ENCODE assay signal across 19 cellular contexts in the genomic region with DNA sequence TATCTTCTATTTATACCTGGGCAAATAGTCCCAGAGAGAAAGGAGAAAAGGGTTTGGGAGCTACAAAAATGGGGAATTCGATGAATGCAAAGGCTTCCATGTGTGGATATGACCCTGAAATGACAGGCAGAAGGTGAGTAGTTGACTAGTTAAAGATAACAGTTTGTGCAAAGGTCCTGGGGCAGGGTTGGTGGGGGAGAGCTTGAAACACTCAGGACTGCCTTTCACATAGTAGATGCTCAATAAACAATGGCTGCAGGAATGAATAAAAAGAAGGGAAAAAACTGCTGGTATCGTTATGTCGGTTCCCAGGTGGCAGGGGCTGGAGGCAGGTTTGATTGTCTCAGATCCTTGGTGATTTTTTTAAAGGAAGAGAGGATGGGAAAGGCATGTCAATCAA.
DNase-seq lines count a peak whose midpoint lies in the region; ATAC-seq, FAIRE-seq and TF ChIP-seq lines count a peak whose summit lies in the region.
"Had no signal": no experiment of that assay in that cellular context is flagged by ENCODE, and none has a peak within 500 bp of the region (broad histone marks: within the 10 kb centered on the region; RNA-seq: fewer than 3 reads in every experiment).

No MANE protein-coding gene starts in this region.

- DNase-seq in HepG2 (ENCODE audit: low spot score) (no peak), right lobe of liver (no peak), K562 (ENCODE audit: extremely low read depth in 1 of 4, low spot score in 3 of 4) (no peak), medulla oblongata (ENCODE audit: extremely low spot score) (no peak)
- DNase-seq: AML-193; Caco-2; Calu3; CD4-positive, alpha-beta T cell; CD8-positive, alpha-beta T cell; DMS79 treated with DMSO at 0.1 percent for 48 hours; GF-D8 had no signal

- H3K27ac ChIP-seq in HepG2 (ENCODE audit: extremely low read length, insufficient read depth, low read length) (no peak overlapping the region), right lobe of liver (no peak overlapping the region), K562 (ENCODE audit: extremely low read depth, low read depth, low read length) (no peak overlapping the region)
- H3K27ac ChIP-seq: 22Rv1; A549; BLaER1 treated with 17β-estradiol and CSF1 and Interleukin-3, amounts not matched to agents 10 nM and 100 nM; C4-2B had no signal

- H3K79me2 ChIP-seq in HepG2 (ENCODE audit: insufficient read depth, low read length) (no peaks in the 10 kb centered on the region), K562 (ENCODE audit: control insufficient read depth, insufficient read depth, low read length) (no peaks in the 10 kb centered on the region)

- BruUV-seq in HepG2 (replicated peaks; lab: Mats Ljungman, UMichigan) (no TSS peak), K562 (replicated peaks; lab: Mats Ljungman, UMichigan) (no TSS peak)

- ATAC-seq in HepG2 (no peak), right lobe of liver (no peak), K562 (no peak), GM18519 (IDR thresholded peaks at IDR 0.05; ENCODE audit: low FRiP score, unreplicated experiment) (no peak)
- ATAC-seq: A549; CD8-positive, alpha-beta T cell had no signal

- TF ChIP-seq POLR2A in HepG2 (IDR thresholded peaks at IDR 0.05; ENCODE audit: insufficient read depth in 1 of 2, low read depth in 2 of 2, low read length in 2 of 2) (no peak), right lobe of liver (IDR thresholded peaks at IDR 0.05) (no peak), K562 (conservative IDR thresholded peaks at IDR 0.05) (no peak)

- no peak for TF ChIP-seq CTCF in HepG2 (CRISPR knock-in tag; IDR thresholded peaks at IDR 0.05)
- TF ChIP-seq CTCF in right lobe of liver (IDR thresholded peaks at IDR 0.05) = no peak
- TF ChIP-seq CTCF in K562 (IDR thresholded peaks at IDR 0.05 in 2 of 3, conservative IDR thresholded peaks at IDR 0.05 in 1 of 3; ENCODE audit: insufficient read depth in 2 of 3, low read depth in 1 of 3, low read length in 3 of 3) = no peak

- TF ChIP-seq EP300 in HepG2 (IDR thresholded peaks at IDR 0.05; ENCODE audit: low read depth in 2 of 2, low read length in 2 of 2) = no peak
- no peak for TF ChIP-seq EP300 in HepG2 (CRISPR knock-in tag; IDR thresholded peaks at IDR 0.05; ENCODE audit: borderline replicate concordance)
- no peak for TF ChIP-seq EP300 in K562 (IDR thresholded peaks at IDR 0.05; ENCODE audit: low read length)

- H3K9ac ChIP-seq in HepG2 (ENCODE audit: insufficient read depth, low read depth, low read length) = no peak overlapping the region
- H3K9ac ChIP-seq in K562 (ENCODE audit: insufficient read depth in 1 of 2, low read depth in 2 of 2, low read length in 2 of 2) = no peak overlapping the region
- H3K9ac ChIP-seq: BLaER1 treated with 17β-estradiol and CSF1 and Interleukin-3, amounts not matched to agents 10 nM and 100 nM had no signal

- WGBS in HepG2 (ENCODE audit: low lambda C conversion rate) = 3% methylated on average over 3 of the region's 3 CpGs
- WGBS in right lobe of liver (ENCODE audit: insufficient coverage, low coverage, low lambda C conversion rate, missing lambda C conversion rate) = 93% methylated on average over 3 of the region's 3 CpGs
- 0% methylated on average over 3 of the region's 3 CpGs for WGBS in K562 (ENCODE audit: insufficient coverage, low coverage, missing lambda C conversion rate)

- TF ChIP-seq RAD21 in HepG2 (CRISPR knock-in tag; IDR thresholded peaks at IDR 0.05) = no peak
- TF ChIP-seq RAD21 in K562 (CRISPR knock-in tag; conservative IDR thresholded peaks at IDR 0.05 in 1 of 2, IDR thresholded peaks at IDR 0.05 in 1 of 2) = no peak

- no peak for FAIRE-seq in HepG2 (lab: Jason Lieb, UNC)
- FAIRE-seq in K562 (lab: Jason Lieb, UNC) = no peak
- FAIRE-seq: A549, D721Med, G401.6, GM12891 had no signal

- CTCF ChIA-PET in HepG2 (lab: Yijun Ruan, JAX; ENCODE audit: low intra/inter-chr PET ratio, low total read pairs) = no interaction called here
- CTCF ChIA-PET in K562 (lab: Yijun Ruan, JAX; ENCODE audit: low intra/inter-chr PET ratio) = no interaction called here

- POLR2A ChIA-PET in HepG2 (lab: Yijun Ruan, JAX) = no interaction called here
- POLR2A ChIA-PET in K562 (lab: Yijun Ruan, JAX) = no interaction called here

- intact Hi-C loops in HepG2 (cut with micrococcal nuclease; ENCODE audit: unreplicated experiment) (no loop called here), right lobe of liver (cut with DNase I) (no loop called here), K562 (cut with micrococcal nuclease) (no loop called here)

- peaks cover 8% of the 10 kb centered on the region for H3K9me3 ChIP-seq in HepG2 (ENCODE audit: low read length)
- no peaks in the 10 kb centered on the region for H3K9me3 ChIP-seq in right lobe of liver
- no peaks in the 10 kb centered on the region for H3K9me3 ChIP-seq in K562 (replicated peaks; ENCODE audit: control insufficient read depth, insufficient read depth, low read depth, low read length)
- H3K9me3 ChIP-seq: A549, Caco-2 had no signal

- no peaks in the 10 kb centered on the region for H3K9me1 ChIP-seq in K562 (ENCODE audit: control insufficient read depth, insufficient read depth, low read length)

- H3K4me3 ChIP-seq in HepG2 (replicated peaks in 1 of 3; ENCODE audit: insufficient read depth in 1 of 3, low read depth in 2 of 3, low read length in 3 of 3) = no peak overlapping the region
- no peak overlapping the region for H3K4me3 ChIP-seq in right lobe of liver
- no peak overlapping the region for H3K4me3 ChIP-seq in K562
- H3K4me3 ChIP-seq: A549; BLaER1 treated with 17β-estradiol and CSF1 and Interleukin-3, amounts not matched to agents 10 nM and 100 nM had no signal

- in situ Hi-C loops in HepG2 (cut with HindIII; ENCODE audit: extremely low pct_ligation_motif_present, low pct_unique_long_range_greater_than_20kb) = no loop called here
- in situ Hi-C loops in K562 (cut with MboI) = no loop called here

- no peaks in the 10 kb centered on the region for H3K36me3 ChIP-seq in HepG2 (replicated peaks in 1 of 2; ENCODE audit: control insufficient read depth in 1 of 2, insufficient read depth in 2 of 2, low read length in 2 of 2)
- H3K36me3 ChIP-seq in right lobe of liver = no peaks in the 10 kb centered on the region
- H3K36me3 ChIP-seq in K562 (ENCODE audit: control insufficient read depth, insufficient read depth, low read length) = no peaks in the 10 kb centered on the region
- H3K36me3 ChIP-seq: BLaER1 treated with 17β-estradiol and CSF1 and Interleukin-3, amounts not matched to agents 10 nM and 100 nM had no signal

- H4K20me1 ChIP-seq in HepG2 (ENCODE audit: insufficient read depth, low read length) (no peaks in the 10 kb centered on the region), K562 (replicated peaks; ENCODE audit: control insufficient read depth, insufficient read depth, low read length) (no peaks in the 10 kb centered on the region)
- H4K20me1 ChIP-seq: BLaER1 treated with 17β-estradiol and CSF1 and Interleukin-3, amounts not matched to agents 10 nM and 100 nM had no signal

- H3K27me3 ChIP-seq in HepG2 (ENCODE audit: control insufficient read depth in 1 of 2, insufficient read depth in 2 of 2, low read length in 2 of 2) = 0 out of 5 replicates have a peak, but pooled peaks cover 0 to 1% of the 10 kb centered on the region in 2 experiments
- H3K27me3 ChIP-seq in right lobe of liver = no peaks in the 10 kb centered on the region
- no peaks in the 10 kb centered on the region; a peak in 2 of 5 replicates for H3K27me3 ChIP-seq in K562 (ENCODE audit: control insufficient read depth in 2 of 2, insufficient read depth in 2 of 2, low read length in 2 of 2)
- H3K27me3 ChIP-seq: BLaER1 treated with 17β-estradiol and CSF1 and Interleukin-3, amounts not matched to agents 10 nM and 100 nM had no signal

- H3K4me2 ChIP-seq in HepG2 (ENCODE audit: low read depth, low read length) = no peak overlapping the region
- H3K4me2 ChIP-seq in K562 (ENCODE audit: insufficient read depth, low read length) = no peak overlapping the region
- H3K4me2 ChIP-seq: A549; BLaER1 treated with 17β-estradiol and CSF1 and Interleukin-3, amounts not matched to agents 10 nM and 100 nM had no signal

- H2AFZ ChIP-seq in HepG2 (ENCODE audit: low read length) = no peak overlapping the region
- H2AFZ ChIP-seq in K562 (ENCODE audit: low read depth, low read length) = no peak overlapping the region

- H3K4me1 ChIP-seq in HepG2 (ENCODE audit: insufficient read depth, low read length) (no peaks in the 10 kb centered on the region), right lobe of liver (peaks cover 0 to 37% (median 16%) of the 10 kb centered on the region in 4 donors), K562 (replicated peaks in 1 of 2; ENCODE audit: control insufficient read depth in 2 of 2, insufficient read depth in 2 of 2, low read length in 2 of 2) (no peaks in the 10 kb centered on the region)
- H3K4me1 ChIP-seq: A549; BLaER1 treated with 17β-estradiol and CSF1 and Interleukin-3, amounts not matched to agents 10 nM and 100 nM; Caco-2 had no signal

TF ChIP-seq in HepG2, 621 proteins besides CTCF, POLR2A, EP300 and RAD21:
- TF ChIP-seq ZMYM3 (CRISPR knock-in tag; IDR thresholded peaks at IDR 0.05) = 0 out of 2 replicates have a peak, but pooled peaks have one; percentile 34
- TF ChIP-seq ARNT2 (CRISPR knock-in tag; IDR thresholded peaks at IDR 0.05; ENCODE audit: low read depth) = no peak
TF ChIP-seq in HepG2: peak in this region for 1.

TF ChIP-seq in K562, 482 proteins besides CTCF, POLR2A, EP300 and RAD21 (continues in another document):
- no peak for TF ChIP-seq XRCC5 (IDR thresholded peaks at IDR 0.05; ENCODE audit: low read depth, low read length)
- TF ChIP-seq, protein P1, sequence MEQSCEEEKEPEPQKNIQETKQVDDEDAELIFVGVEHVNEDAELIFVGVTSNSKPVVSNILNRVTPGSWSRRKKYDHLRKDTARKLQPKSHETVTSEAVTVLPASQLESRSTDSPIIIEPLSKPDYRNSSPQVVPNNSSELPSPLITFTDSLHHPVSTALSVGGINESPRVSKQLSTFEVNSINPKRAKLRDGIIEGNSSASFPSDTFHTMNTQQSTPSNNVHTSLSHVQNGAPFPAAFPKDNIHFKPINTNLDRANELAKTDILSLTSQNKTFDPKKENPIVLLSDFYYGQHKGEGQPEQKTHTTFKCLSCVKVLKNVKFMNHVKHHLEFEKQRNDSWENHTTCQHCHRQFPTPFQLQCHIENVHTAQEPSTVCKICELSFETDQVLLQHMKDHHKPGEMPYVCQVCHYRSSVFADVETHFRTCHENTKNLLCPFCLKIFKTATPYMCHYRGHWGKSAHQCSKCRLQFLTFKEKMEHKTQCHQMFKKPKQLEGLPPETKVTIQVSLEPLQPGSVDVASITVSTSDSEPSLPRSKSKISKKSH (CRISPR knock-in tag; IDR thresholded peaks at IDR 0.05) = no peak
- TF ChIP-seq, protein P2, sequence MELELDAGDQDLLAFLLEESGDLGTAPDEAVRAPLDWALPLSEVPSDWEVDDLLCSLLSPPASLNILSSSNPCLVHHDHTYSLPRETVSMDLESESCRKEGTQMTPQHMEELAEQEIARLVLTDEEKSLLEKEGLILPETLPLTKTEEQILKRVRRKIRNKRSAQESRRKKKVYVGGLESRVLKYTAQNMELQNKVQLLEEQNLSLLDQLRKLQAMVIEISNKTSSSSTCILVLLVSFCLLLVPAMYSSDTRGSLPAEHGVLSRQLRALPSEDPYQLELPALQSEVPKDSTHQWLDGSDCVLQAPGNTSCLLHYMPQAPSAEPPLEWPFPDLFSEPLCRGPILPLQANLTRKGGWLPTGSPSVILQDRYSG (tag; conservative IDR thresholded peaks at IDR 0.05; ENCODE audit: low read depth) = no peak
